11 cellular contexts compared by ENCODE assay signal in genomic region chr3:45890405-45890804, GRCh38. TPM values are rescaled to one million over a fixed set of nuclear protein-coding genes. Genes with fewer than 3 reads are reported as not detected.
DNase-seq lines count a peak whose midpoint lies in the region; ATAC-seq lines count a peak whose summit lies in the region.
"Had no signal": no experiment of that assay in that cellular context is flagged by ENCODE, and none has a peak within 500 bp of the region (broad histone marks: within the 10 kb centered on the region; RNA-seq: fewer than 3 reads in every experiment).

No MANE protein-coding gene starts in this region.

- H3K27me3 ChIP-seq in CD4-positive, alpha-beta memory T cell (ENCODE audit: insufficient read depth, low read length), result no peaks in the 10 kb centered on the region
- H3K27me3 ChIP-seq: heart right ventricle had no signal

- POLR2A ChIA-PET in CD4-positive, alpha-beta memory T cell (lab: Charles Lee; ENCODE audit: partially characterized antibody), result interaction anchor here (1.1 kb wide), 1 partner anchor 31 kb away, joined by 5 read pairs; no protein-coding TSS in a partner anchor

- H3K27ac ChIP-seq in CD4-positive, alpha-beta memory T cell (ENCODE audit: low read depth, low read length), result no peak overlapping the region
- H3K27ac ChIP-seq: heart right ventricle had no signal

- peak overlapping the region in 1 of 7 donors; percentile 9 for H3K27ac Mint-ChIP-seq in CD4-positive, alpha-beta memory T cell
- H3K27ac Mint-ChIP-seq: activated CD4-positive, alpha-beta T cell treated with anti-CD3 and anti-CD28 coated beads, Interleukin-2, amount 10 ng/mL, durations not matched to agents 24 days and 14 days; effector memory CD8-positive, alpha-beta T cell had no signal

- no peak overlapping the region for H3K4me3 ChIP-seq in CD4-positive, alpha-beta memory T cell (ENCODE audit: low read length in 2 of 2)
- H3K4me3 ChIP-seq: heart right ventricle had no signal

- intact Hi-C loops in CD4-positive, alpha-beta memory T cell (cut with micrococcal nuclease), result no loop called here
- intact Hi-C loops in left colon (cut with DNase I, micrococcal nuclease) (no loop called here), Right ventricle myocardium superior (cut with DNase I) (no loop called here)

- DNase-seq in CD4-positive, alpha-beta memory T cell, result peak in 1 of 5 donors; percentile 24
- DNase-seq in H4 (ENCODE audit: low spot score) (peak; percentile 10), NCI-H69 (lab: John Stamatoyannopoulos, UW) (peak; percentile 72), left colon (peak; percentile 50 to 80), Right ventricle myocardium superior (no peak), NCI-H1930 (lab: John Stamatoyannopoulos, UW) (no peak)
- DNase-seq: activated CD4-positive, alpha-beta T cell treated with anti-CD3 and anti-CD28 coated beads, Interleukin-2, amount 10 ng/mL, durations not matched to agents 24 days and 14 days; effector memory CD8-positive, alpha-beta T cell; heart right ventricle had no signal

- H3K4me1 Mint-ChIP-seq in CD4-positive, alpha-beta memory T cell, result peaks cover 10 to 22% (median 15%) of the 10 kb centered on the region in 4 donors

- ATAC-seq in left colon (peak; percentile 85), Right ventricle myocardium superior (ENCODE audit: poor library complexity) (no peak), GM21528 (IDR thresholded peaks at IDR 0.05; ENCODE audit: low FRiP score, unreplicated experiment) (no peak)
- ATAC-seq: effector memory CD8-positive, alpha-beta T cell; heart right ventricle; sciatic nerve had no signal

- no peaks in the 10 kb centered on the region for H3K9me3 ChIP-seq in CD4-positive, alpha-beta memory T cell (ENCODE audit: control insufficient read depth in 1 of 2, low read length in 2 of 2)
- H3K9me3 ChIP-seq: heart right ventricle had no signal

- H3K4me3 Mint-ChIP-seq in CD4-positive, alpha-beta memory T cell, result peak overlapping the region in 6 of 8 donors; percentile 39 to 71 (median 48)
- H3K4me3 Mint-ChIP-seq: activated CD4-positive, alpha-beta T cell treated with anti-CD3 and anti-CD28 coated beads, Interleukin-2, amount 10 ng/mL, durations not matched to agents 24 days and 14 days had no signal

- H3K9me3 Mint-ChIP-seq in CD4-positive, alpha-beta memory T cell, result no peaks in the 10 kb centered on the region
- H3K9me3 Mint-ChIP-seq: activated CD4-positive, alpha-beta T cell treated with anti-CD3 and anti-CD28 coated beads, Interleukin-2, amount 10 ng/mL, durations not matched to agents 24 days and 14 days; effector memory CD8-positive, alpha-beta T cell had no signal

- peaks cover 0 to 3% of the 10 kb centered on the region in 2 donors for H3K27me3 Mint-ChIP-seq in CD4-positive, alpha-beta memory T cell

- no peaks in the 10 kb centered on the region for H3K36me3 Mint-ChIP-seq in CD4-positive, alpha-beta memory T cell

- H3K4me1 ChIP-seq in CD4-positive, alpha-beta memory T cell (ENCODE audit: insufficient read depth, low read length), result no peaks in the 10 kb centered on the region
- H3K4me1 ChIP-seq: heart right ventricle had no signal

- H3K36me3 ChIP-seq in CD4-positive, alpha-beta memory T cell (ENCODE audit: insufficient read depth, low read length), result no peaks in the 10 kb centered on the region
- H3K36me3 ChIP-seq: heart right ventricle had no signal

- CTCF ChIA-PET in CD4-positive, alpha-beta memory T cell (lab: Charles Lee; ENCODE audit: partially characterized antibody), result no interaction called here

RNA-seq across cellular contexts. Expression of gene CCR9, which starts 4.1 kb away (rescaled TPM):
- 1 to 10 TPM; 4.0 to 4.5 TPM for total RNA-seq in CD4-positive, alpha-beta memory T cell
- polyA plus RNA-seq in CD4-positive, alpha-beta memory T cell, result 1 to 10 TPM; 3.9 to 4.4 TPM
- not detected in 2 replicates for total RNA-seq in H4 (2014; rRNA removed; shearing (Covaris generic))
- total RNA-seq in left colon (under 1 TPM; 0.12 to 0.34 TPM), Right ventricle myocardium superior (not detected)
- total RNA-seq: activated CD4-positive, alpha-beta T cell treated with anti-CD3 and anti-CD28 coated beads, Interleukin-2, amount 10 ng/mL, durations not matched to agents 24 days and 14 days; heart right ventricle had no signal
- polyA plus RNA-seq: heart right ventricle had no signal

RNA-seq across cellular contexts. Expression of gene LZTFL1, which starts 48.5 kb away (rescaled TPM):
- 10 to 100 TPM in 1 of 2 experiments, 1 to 10 TPM in 1; 7.1 to 10.0 TPM for total RNA-seq in CD4-positive, alpha-beta memory T cell
- polyA plus RNA-seq in CD4-positive, alpha-beta memory T cell, result 10 to 100 TPM in 1 of 2 donors, 1 to 10 TPM in 1; 6.9 to 11.7 TPM
- total RNA-seq in H4 (2014; rRNA removed; shearing (Covaris generic)), result 8.3 and 10.1 TPM in 2 replicates
- total RNA-seq in left colon (10 to 100 TPM in 1 of 2 donors, 1 to 10 TPM in 1; 9.8 to 11.2 TPM), Right ventricle myocardium superior (7.2 TPM)

RNA-seq across cellular contexts. Expression of gene CXCR6, which starts 52.9 kb away (rescaled TPM):
- 1 to 10 TPM; 8.6 to 9.6 TPM for total RNA-seq in CD4-positive, alpha-beta memory T cell
- 10 to 100 TPM in 1 of 2 donors, 1 to 10 TPM in 1; 6.1 to 13.6 TPM for polyA plus RNA-seq in CD4-positive, alpha-beta memory T cell
- not detected in 2 replicates for total RNA-seq in H4 (2014; rRNA removed; shearing (Covaris generic))
- 1 to 10 TPM in 1 of 2 donors, under 1 TPM in 1; 0.67 to 1.1 TPM for total RNA-seq in left colon
- total RNA-seq in Right ventricle myocardium superior, result 0.22 TPM

Comparison
In these comparisons a context has a peak if more than half of its experiments do, and no peak if none do; other contexts are left out.
1. DNase-seq: peak in H4 (single experiment), NCI-H69 (single experiment) and left colon (2 of 2); none in Right ventricle myocardium superior (single experiment) and NCI-H1930 (0 of 2).